7 cellular contexts compared by ENCODE assay signal in the genomic region with DNA sequence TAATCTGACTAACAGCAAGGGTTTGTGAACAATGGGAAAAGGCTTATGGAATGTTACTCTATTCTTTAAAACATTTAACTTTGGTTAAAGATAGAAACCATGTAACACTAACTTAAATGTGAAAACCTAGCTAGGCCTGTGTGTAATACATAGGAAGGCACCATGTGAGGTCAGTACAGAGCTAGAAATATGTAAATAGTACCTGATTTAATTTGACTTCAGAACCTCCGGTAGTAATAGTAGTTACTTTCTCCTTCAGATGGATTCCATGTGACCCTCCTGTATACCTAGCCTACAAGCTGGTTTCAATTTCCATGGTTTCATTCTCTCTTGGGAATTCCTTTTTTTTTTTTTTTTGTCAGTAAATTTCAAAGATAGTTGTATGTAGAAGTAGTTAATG. TPM values are rescaled to one million over a fixed set of nuclear protein-coding genes. Genes with fewer than 3 reads are reported as not detected.
DNase-seq lines count a peak whose midpoint lies in the region; ATAC-seq and TF ChIP-seq lines count a peak whose summit lies in the region.

No MANE protein-coding gene starts in this region.

- TF ChIP-seq POLR2A in suprapubic skin (IDR thresholded peaks at IDR 0.05) = no peak

- H3K27ac ChIP-seq in suprapubic skin = peak overlapping the region; percentile 85

- DNase-seq in GF-D8 (lab: John Stamatoyannopoulos, UW) = peak; percentile 50
- peak; percentile 46 for DNase-seq in HS-5 (ENCODE audit: low read depth)
- DNase-seq in NT2/D1 (ENCODE audit: low read depth, low spot score) = no peak
- DNase-seq in cardiac fibroblast (ENCODE audit: low read depth in 2 of 2) = peak; percentile 85 to 87
- no peak for DNase-seq in left lobe of liver (ENCODE audit: low spot score)
- DNase-seq in suprapubic skin (ENCODE audit: low spot score in 2 of 2) = no peak

- H3K36me3 ChIP-seq in NT2/D1 (ENCODE audit: insufficient read depth, insufficient read length, low read length) (peaks cover 29% of the 10 kb centered on the region), suprapubic skin (no peaks in the 10 kb centered on the region)

- peak; percentile 59 for ATAC-seq in GM21447 (IDR thresholded peaks at IDR 0.05; ENCODE audit: unreplicated experiment)
- ATAC-seq in left lobe of liver = peak; percentile 60

- H3K4me3 ChIP-seq in NT2/D1 (ENCODE audit: insufficient read length, low read depth) = peak overlapping the region; percentile 99
- peak overlapping the region; percentile 91 to 95 for H3K4me3 ChIP-seq in cardiac fibroblast (replicated peaks in 1 of 2; ENCODE audit: low read depth in 2 of 2, low read length in 2 of 2)
- H3K4me3 ChIP-seq in suprapubic skin = peak overlapping the region; percentile 70

- WGBS in suprapubic skin = 0% methylated on average over 1 of the region's 1 CpG

- no peaks in the 10 kb centered on the region for H3K4me1 ChIP-seq in NT2/D1 (ENCODE audit: insufficient read depth, insufficient read length)
- H3K4me1 ChIP-seq in suprapubic skin = peaks cover 29% of the 10 kb centered on the region

- no peak for TF ChIP-seq EP300 in suprapubic skin (IDR thresholded peaks at IDR 0.05)

- TF ChIP-seq CTCF in cardiac fibroblast (IDR thresholded peaks at IDR 0.05; ENCODE audit: low read depth, low read length) = peak; percentile 52
- peak; percentile 17 to 35 for TF ChIP-seq CTCF in suprapubic skin (IDR thresholded peaks at IDR 0.05)

- peaks cover 31% of the 10 kb centered on the region for H3K9me3 ChIP-seq in NT2/D1 (ENCODE audit: insufficient read depth, low read length)
- no peaks in the 10 kb centered on the region for H3K9me3 ChIP-seq in suprapubic skin

- H3K27me3 ChIP-seq in NT2/D1 (ENCODE audit: insufficient read depth, insufficient read length) (no peaks in the 10 kb centered on the region), suprapubic skin (no peaks in the 10 kb centered on the region)

- H3K9ac ChIP-seq in NT2/D1 (ENCODE audit: insufficient read length, low read depth) = peak overlapping the region; percentile 100

RNA-seq across cellular contexts. Expression of gene MTF2, which starts 1.3 kb away (rescaled TPM):
- total RNA-seq in left lobe of liver = 8.2 TPM
- total RNA-seq in suprapubic skin = 10 to 100 TPM in 3 of 4 donors, 1 to 10 TPM in 1; 7.9 to 35.3 (median 16.0) TPM

Comparison
In these comparisons a context has a peak if more than half of its experiments do, and no peak if none do; other contexts are left out.
1. DNase-seq: peak in GF-D8 (single experiment), HS-5 (single experiment) and cardiac fibroblast (2 of 2); none in NT2/D1 (single experiment), left lobe of liver (single experiment) and suprapubic skin (0 of 2).
2. Peak in every context shown above with its lines, with median percentiles within 50 percentile points of each other: H3K4me3 ChIP-seq.